Comparison of ENCODE assay signal across 16 cellular contexts in genomic region chr22:29351042-29351441, GRCh38. TPM values are rescaled to one million over a fixed set of nuclear protein-coding genes. Genes with fewer than 3 reads are reported as not detected.
DNase-seq lines count a peak whose midpoint lies in the region; ATAC-seq, FAIRE-seq and TF ChIP-seq lines count a peak whose summit lies in the region.
"Had no signal": no experiment of that assay in that cellular context is flagged by ENCODE, and none has a peak within 500 bp of the region (broad histone marks: within the 10 kb centered on the region; RNA-seq: fewer than 3 reads in every experiment).

No MANE protein-coding gene starts in this region.

- TF ChIP-seq EP300 in HepG2 (IDR thresholded peaks at IDR 0.05; ENCODE audit: low read depth in 2 of 2, low read length in 2 of 2) = no peak
- no peak for TF ChIP-seq EP300 in HepG2 (CRISPR knock-in tag; IDR thresholded peaks at IDR 0.05; ENCODE audit: borderline replicate concordance)

- TF ChIP-seq RAD21 in liver (IDR thresholded peaks at IDR 0.05) (peak in 1 of 2 donors; percentile 59), HepG2 (CRISPR knock-in tag; IDR thresholded peaks at IDR 0.05) (no peak)

- intact Hi-C loops in HepG2 (cut with micrococcal nuclease; ENCODE audit: unreplicated experiment) (no loop called here), lower lobe of right lung (cut with DNase I) (no loop called here)
- intact Hi-C loops in activated naive CD4-positive, alpha-beta T cell treated with anti-CD3 and anti-CD28 coated beads for 36 hours (cut with micrococcal nuclease) = no loop called here

- TF ChIP-seq CTCF in liver (IDR thresholded peaks at IDR 0.05; ENCODE audit: low read depth, low read length, missing input control) = no peak
- TF ChIP-seq CTCF in HepG2 (CRISPR knock-in tag; IDR thresholded peaks at IDR 0.05) = no peak
- no peak for TF ChIP-seq CTCF in lower lobe of right lung (IDR thresholded peaks at IDR 0.05)
- no peak for TF ChIP-seq CTCF in progenitor cell of endocrine pancreas (IDR thresholded peaks at IDR 0.05; ENCODE audit: unreplicated experiment)

- H3K9me3 ChIP-seq in liver (ENCODE audit: control insufficient read depth in 4 of 4, low read length in 3 of 4) = no peaks in the 10 kb centered on the region
- H3K9me3 ChIP-seq in HepG2 (ENCODE audit: low read length) = no peaks in the 10 kb centered on the region
- H3K9me3 ChIP-seq in lower lobe of right lung = no peaks in the 10 kb centered on the region

- no peaks in the 10 kb centered on the region for H3K4me1 Mint-ChIP-seq in progenitor cell of endocrine pancreas (ENCODE audit: low read depth)
- H3K4me1 Mint-ChIP-seq in activated naive CD4-positive, alpha-beta T cell treated with anti-CD3 and anti-CD28 coated beads for 36 hours (ENCODE audit: low read depth) = no peaks in the 10 kb centered on the region
- H3K4me1 Mint-ChIP-seq: CD14-positive monocyte, GM23338 had no signal

- CTCF ChIA-PET in HepG2 (lab: Yijun Ruan, JAX; ENCODE audit: low intra/inter-chr PET ratio, low total read pairs) = no interaction called here
- CTCF ChIA-PET in activated naive CD4-positive, alpha-beta T cell treated with anti-CD3 and anti-CD28 coated beads for 36 hours (lab: Charles Lee) = no interaction called here

- no peaks in the 10 kb centered on the region for H3K79me2 ChIP-seq in HepG2 (ENCODE audit: insufficient read depth, low read length)

- peaks cover 2 to 27% (median 14%) of the 10 kb centered on the region in 4 donors for H3K4me1 ChIP-seq in liver (ENCODE audit: control insufficient read depth in 4 of 4, insufficient read depth in 4 of 4, low read length in 3 of 4)
- H3K4me1 ChIP-seq in HepG2 (ENCODE audit: insufficient read depth, low read length) = no peaks in the 10 kb centered on the region; the same call in 1 of the 2 replicates
- no peaks in the 10 kb centered on the region for H3K4me1 ChIP-seq in lower lobe of right lung

- no peak for FAIRE-seq in HepG2 (lab: Jason Lieb, UNC)

- in situ Hi-C loops in HepG2 (cut with HindIII; ENCODE audit: extremely low pct_ligation_motif_present, low pct_unique_long_range_greater_than_20kb) = no loop called here

- DNase-seq in HepG2 (ENCODE audit: low spot score) = no peak
- peak; percentile 13 for DNase-seq in lower lobe of right lung
- DNase-seq in progenitor cell of endocrine pancreas (ENCODE audit: low spot score, unreplicated experiment) = no peak
- DNase-seq in SK-N-DZ (ENCODE audit: low spot score) = no peak
- no peak for DNase-seq in activated naive CD4-positive, alpha-beta T cell treated with anti-CD3 and anti-CD28 coated beads for 36 hours
- no peak for DNase-seq in anterior cingulate cortex (lab: John Stamatoyannopoulos, UW)
- DNase-seq: CD8-positive, alpha-beta T cell; DMS53; GF-D8; H7 had no signal

- peaks cover 14 to 62% (median 40%) of the 10 kb centered on the region in 4 donors for H3K36me3 ChIP-seq in liver (ENCODE audit: control insufficient read depth in 4 of 4, insufficient read depth in 3 of 4, low read depth in 1 of 4, low read length in 3 of 4)
- peaks cover 21 to 76% of the 10 kb centered on the region in 2 experiments for H3K36me3 ChIP-seq in HepG2 (replicated peaks in 1 of 2; ENCODE audit: control insufficient read depth in 1 of 2, insufficient read depth in 2 of 2, low read length in 2 of 2)
- H3K36me3 ChIP-seq in lower lobe of right lung = peaks cover 100% of the 10 kb centered on the region

- H3K4me3 ChIP-seq in liver (ENCODE audit: low read depth in 1 of 3, low read length in 3 of 3) = no peak overlapping the region
- H3K4me3 ChIP-seq in HepG2 (replicated peaks in 1 of 3; ENCODE audit: insufficient read depth in 1 of 3, low read depth in 2 of 3, low read length in 3 of 3) = no peak overlapping the region
- no peak overlapping the region for H3K4me3 ChIP-seq in lower lobe of right lung
- H3K4me3 ChIP-seq: GM23338 had no signal

- H3K27me3 ChIP-seq in liver (ENCODE audit: control insufficient read depth in 4 of 4, insufficient read depth in 4 of 4, low read length in 3 of 4) (no peaks in the 10 kb centered on the region), HepG2 (ENCODE audit: control insufficient read depth in 1 of 2, insufficient read depth in 2 of 2, low read length in 2 of 2) (no peaks in the 10 kb centered on the region), lower lobe of right lung (ENCODE audit: low read depth) (no peaks in the 10 kb centered on the region)

- no peak overlapping the region for H3K4me3 Mint-ChIP-seq in progenitor cell of endocrine pancreas (ENCODE audit: low read depth)
- no peak overlapping the region for H3K4me3 Mint-ChIP-seq in activated naive CD4-positive, alpha-beta T cell treated with anti-CD3 and anti-CD28 coated beads for 36 hours
- H3K4me3 Mint-ChIP-seq: CD14-positive monocyte; CD8-positive, alpha-beta T cell; GM23338 had no signal

- H3K9ac ChIP-seq in liver (ENCODE audit: low read depth in 1 of 2, low read length in 2 of 2) = no peak overlapping the region
- H3K9ac ChIP-seq in HepG2 (ENCODE audit: insufficient read depth, low read depth, low read length) = no peak overlapping the region

- ATAC-seq in HepG2 (no peak), lower lobe of right lung (no peak), GM19395 (IDR thresholded peaks at IDR 0.05; ENCODE audit: unreplicated experiment) (no peak)
- ATAC-seq: CD8-positive, alpha-beta T cell; GM23338 had no signal

- H3K27me3 Mint-ChIP-seq in progenitor cell of endocrine pancreas = no peaks in the 10 kb centered on the region
- H3K27me3 Mint-ChIP-seq in activated naive CD4-positive, alpha-beta T cell treated with anti-CD3 and anti-CD28 coated beads for 36 hours (ENCODE audit: low read depth) = no peaks in the 10 kb centered on the region

- no peak overlapping the region for H2AFZ ChIP-seq in HepG2 (ENCODE audit: low read length)
- H2AFZ ChIP-seq: GM23338 had no signal

- no peak for TF ChIP-seq POLR2A in HepG2 (IDR thresholded peaks at IDR 0.05; ENCODE audit: insufficient read depth in 1 of 2, low read depth in 2 of 2, low read length in 2 of 2)

- H3K9me3 Mint-ChIP-seq in progenitor cell of endocrine pancreas (ENCODE audit: low read depth) = no peaks in the 10 kb centered on the region
- no peaks in the 10 kb centered on the region for H3K9me3 Mint-ChIP-seq in activated naive CD4-positive, alpha-beta T cell treated with anti-CD3 and anti-CD28 coated beads for 36 hours
- H3K9me3 Mint-ChIP-seq: CD14-positive monocyte; CD8-positive, alpha-beta T cell; GM23338 had no signal

- peaks cover 17% of the 10 kb centered on the region for H3K36me3 Mint-ChIP-seq in progenitor cell of endocrine pancreas (ENCODE audit: insufficient read depth)
- H3K36me3 Mint-ChIP-seq in activated naive CD4-positive, alpha-beta T cell treated with anti-CD3 and anti-CD28 coated beads for 36 hours (ENCODE audit: low read depth) = peaks cover 31% of the 10 kb centered on the region

- no peaks in the 10 kb centered on the region for H4K20me1 ChIP-seq in HepG2 (ENCODE audit: insufficient read depth, low read length)

- H3K27ac ChIP-seq in liver (ENCODE audit: low read depth in 1 of 2, low read length in 2 of 2) (no peak overlapping the region), HepG2 (ENCODE audit: extremely low read length, insufficient read depth, low read length) (no peak overlapping the region), lower lobe of right lung (no peak overlapping the region)
- H3K27ac ChIP-seq: 22Rv1 had no signal

- no peak overlapping the region for H3K4me2 ChIP-seq in HepG2 (ENCODE audit: low read depth, low read length)
- H3K4me2 ChIP-seq: GM23338 had no signal

- no TSS peak for BruUV-seq in HepG2 (replicated peaks; lab: Mats Ljungman, UMichigan)

- POLR2A ChIA-PET in HepG2 (lab: Yijun Ruan, JAX) = no interaction called here

- peak overlapping the region; percentile 20 for H3K27ac Mint-ChIP-seq in progenitor cell of endocrine pancreas
- no peak overlapping the region for H3K27ac Mint-ChIP-seq in activated naive CD4-positive, alpha-beta T cell treated with anti-CD3 and anti-CD28 coated beads for 36 hours
- H3K27ac Mint-ChIP-seq: CD14-positive monocyte; CD8-positive, alpha-beta T cell; GM23338 had no signal

- 40% methylated on average over 6 of the region's 6 CpGs for WGBS in liver
- WGBS in HepG2 (ENCODE audit: low lambda C conversion rate) = 97% methylated on average over 6 of the region's 6 CpGs

RNA-seq across cellular contexts. Expression of gene RASL10A, which starts 35.5 kb away (rescaled TPM):
- total RNA-seq in liver (under 1 TPM; 0.75 to 0.79 TPM), HepG2 (2016; rRNA removed; fragmentation: Illumina TruSeq; extraction: Trizol) (0.22 TPM in 1 of 2 replicates, not detected in the other), lower lobe of right lung (0.83 TPM), progenitor cell of endocrine pancreas (0.31 and 1.2 TPM in 2 replicates)
- polyA plus RNA-seq in liver (under 1 TPM; 0.10 to 0.20 TPM), HepG2 (2011; rRNA removed) (0.05 and 0.08 TPM in 2 replicates)
- not detected in 2 replicates for total RNA-seq in HepG2 (2016; cell fraction: cytosol; rRNA removed; fragmentation: Illumina TruSeq; extraction: Trizol; ENCODE audit: low read depth)
- not detected in 2 replicates for total RNA-seq in HepG2 (2016; cell fraction: insoluble cytoplasmic fraction; rRNA removed; fragmentation: Illumina TruSeq; extraction: Trizol)
- total RNA-seq in HepG2 (2016; cell fraction: membrane; rRNA removed; fragmentation: Illumina TruSeq; extraction: Trizol) = not detected in 2 replicates
- not detected in 2 replicates for total RNA-seq in HepG2 (2016; cell fraction: nucleus; rRNA removed; fragmentation: Illumina TruSeq; extraction: Trizol)
- 0.08 and 0.17 TPM in 2 replicates for polyA plus RNA-seq in HepG2 (2011; cell fraction: cytosol; rRNA removed)
- 0.40 and 1.6 TPM in 2 replicates for polyA plus RNA-seq in HepG2 (2011; cell fraction: nucleus; rRNA removed)
- not detected in 2 replicates for polyA plus RNA-seq in HepG2 (2012)
- polyA plus RNA-seq in HepG2 (2016; cell fraction: cytosol; fragmentation: Illumina TruSeq; extraction: Trizol; ENCODE audit: low read depth) = not detected in 2 replicates
- polyA plus RNA-seq in HepG2 (2016; cell fraction: insoluble cytoplasmic fraction; fragmentation: Illumina TruSeq; extraction: Trizol; ENCODE audit: low read depth) = not detected in 2 replicates
- polyA plus RNA-seq in HepG2 (2016; cell fraction: membrane; fragmentation: Illumina TruSeq; extraction: Trizol; ENCODE audit: low read depth) = not detected in 2 replicates
- 1.5 TPM in 1 of 2 replicates, not detected in the other for polyA plus RNA-seq in HepG2 (2016; cell fraction: nucleus; fragmentation: Illumina TruSeq; extraction: Trizol; ENCODE audit: insufficient read depth, low read depth)
- polyA minus RNA-seq in HepG2 (2011; rRNA and poly(A)+ RNA removed; ENCODE audit: low replicate concordance) = 0.09 TPM in 1 of 2 replicates, not detected in the other
- polyA minus RNA-seq in HepG2 (2011; cell fraction: cytosol; rRNA and poly(A)+ RNA removed) = not detected in 2 replicates
- not detected in 2 replicates for polyA minus RNA-seq in HepG2 (2011; cell fraction: nucleus; rRNA and poly(A)+ RNA removed)
- polyA plus RNA-seq in SK-N-DZ (2014; cell fraction: cytosol; rRNA removed) = 1.0 TPM in 1 of 2 replicates, not detected in the other
- polyA plus RNA-seq in SK-N-DZ (2014; cell fraction: nucleus; rRNA removed) = 1.4 and 6.4 TPM in 2 replicates
- not detected for total RNA-seq in activated naive CD4-positive, alpha-beta T cell treated with anti-CD3 and anti-CD28 coated beads for 36 hours
- total RNA-seq: A673 had no signal

RNA-seq across cellular contexts. Expression of gene AP1B1, which starts 37.3 kb away (rescaled TPM):
- total RNA-seq in liver (10 to 100 TPM; 54.9 to 63.4 TPM), HepG2 (2016; rRNA removed; fragmentation: Illumina TruSeq; extraction: Trizol) (28.9 and 29.7 TPM in 2 replicates), lower lobe of right lung (70.3 TPM), progenitor cell of endocrine pancreas (59.6 and 60.3 TPM in 2 replicates)
- polyA plus RNA-seq in liver (10 to 100 TPM; 17.6 to 33.0 TPM), HepG2 (2011; rRNA removed) (26.0 and 26.6 TPM in 2 replicates)
- total RNA-seq in HepG2 (2016; cell fraction: cytosol; rRNA removed; fragmentation: Illumina TruSeq; extraction: Trizol; ENCODE audit: low read depth) = 5.7 and 5.9 TPM in 2 replicates
- 26.4 and 28.8 TPM in 2 replicates for total RNA-seq in HepG2 (2016; cell fraction: insoluble cytoplasmic fraction; rRNA removed; fragmentation: Illumina TruSeq; extraction: Trizol)
- total RNA-seq in HepG2 (2016; cell fraction: membrane; rRNA removed; fragmentation: Illumina TruSeq; extraction: Trizol) = 13.5 and 15.5 TPM in 2 replicates
- 18.1 and 19.1 TPM in 2 replicates for total RNA-seq in HepG2 (2016; cell fraction: nucleus; rRNA removed; fragmentation: Illumina TruSeq; extraction: Trizol)
- polyA plus RNA-seq in HepG2 (2011; cell fraction: cytosol; rRNA removed) = 16.8 and 22.0 TPM in 2 replicates
- 34.0 and 38.2 TPM in 2 replicates for polyA plus RNA-seq in HepG2 (2011; cell fraction: nucleus; rRNA removed)
- polyA plus RNA-seq in HepG2 (2012) = 20.3 and 22.7 TPM in 2 replicates
- polyA plus RNA-seq in HepG2 (2016; cell fraction: cytosol; fragmentation: Illumina TruSeq; extraction: Trizol; ENCODE audit: low read depth) = 4.3 and 4.6 TPM in 2 replicates
- 22.1 and 30.0 TPM in 2 replicates for polyA plus RNA-seq in HepG2 (2016; cell fraction: insoluble cytoplasmic fraction; fragmentation: Illumina TruSeq; extraction: Trizol; ENCODE audit: low read depth)
- polyA plus RNA-seq in HepG2 (2016; cell fraction: membrane; fragmentation: Illumina TruSeq; extraction: Trizol; ENCODE audit: low read depth) = 9.7 and 10.4 TPM in 2 replicates
- 30.2 and 32.6 TPM in 2 replicates for polyA plus RNA-seq in HepG2 (2016; cell fraction: nucleus; fragmentation: Illumina TruSeq; extraction: Trizol; ENCODE audit: insufficient read depth, low read depth)
- 92.9 and 98.5 TPM in 2 replicates for polyA minus RNA-seq in HepG2 (2011; rRNA and poly(A)+ RNA removed; ENCODE audit: low replicate concordance)
- polyA minus RNA-seq in HepG2 (2011; cell fraction: cytosol; rRNA and poly(A)+ RNA removed) = 32.7 and 33.4 TPM in 2 replicates
- polyA minus RNA-seq in HepG2 (2011; cell fraction: nucleus; rRNA and poly(A)+ RNA removed) = 19.2 and 21.4 TPM in 2 replicates
- polyA plus RNA-seq in SK-N-DZ (2014; cell fraction: cytosol; rRNA removed) = 37.4 and 45.3 TPM in 2 replicates
- 39.8 and 58.2 TPM in 2 replicates for polyA plus RNA-seq in SK-N-DZ (2014; cell fraction: nucleus; rRNA removed)
- total RNA-seq in activated naive CD4-positive, alpha-beta T cell treated with anti-CD3 and anti-CD28 coated beads for 36 hours = 10 to 100 TPM; 52.0 to 52.2 TPM

RNA-seq across cellular contexts. Expression of gene GAS2L1, which starts 44.6 kb away (rescaled TPM):
- total RNA-seq in liver (10 to 100 TPM in 1 of 2 donors, 1 to 10 TPM in 1; 6.6 to 11.4 TPM), HepG2 (2016; rRNA removed; fragmentation: Illumina TruSeq; extraction: Trizol) (2.6 and 3.3 TPM in 2 replicates), lower lobe of right lung (29.9 TPM), progenitor cell of endocrine pancreas (10.6 and 11.5 TPM in 2 replicates)
- polyA plus RNA-seq in liver (10 to 100 TPM in 1 of 2 donors, 1 to 10 TPM in 1; 4.0 to 11.2 TPM), HepG2 (2011; rRNA removed) (1.8 and 2.2 TPM in 2 replicates)
- total RNA-seq in HepG2 (2016; cell fraction: cytosol; rRNA removed; fragmentation: Illumina TruSeq; extraction: Trizol; ENCODE audit: low read depth) = 3.1 TPM in 2 replicates
- 1.9 and 3.4 TPM in 2 replicates for total RNA-seq in HepG2 (2016; cell fraction: insoluble cytoplasmic fraction; rRNA removed; fragmentation: Illumina TruSeq; extraction: Trizol)
- 6.6 and 6.7 TPM in 2 replicates for total RNA-seq in HepG2 (2016; cell fraction: membrane; rRNA removed; fragmentation: Illumina TruSeq; extraction: Trizol)
- 2.1 and 2.7 TPM in 2 replicates for total RNA-seq in HepG2 (2016; cell fraction: nucleus; rRNA removed; fragmentation: Illumina TruSeq; extraction: Trizol)
- 1.8 and 3.2 TPM in 2 replicates for polyA plus RNA-seq in HepG2 (2011; cell fraction: cytosol; rRNA removed)
- 6.0 and 8.0 TPM in 2 replicates for polyA plus RNA-seq in HepG2 (2011; cell fraction: nucleus; rRNA removed)
- 0.98 and 1.3 TPM in 2 replicates for polyA plus RNA-seq in HepG2 (2012)
- 4.1 and 4.7 TPM in 2 replicates for polyA plus RNA-seq in HepG2 (2016; cell fraction: cytosol; fragmentation: Illumina TruSeq; extraction: Trizol; ENCODE audit: low read depth)
- 3.4 and 4.4 TPM in 2 replicates for polyA plus RNA-seq in HepG2 (2016; cell fraction: insoluble cytoplasmic fraction; fragmentation: Illumina TruSeq; extraction: Trizol; ENCODE audit: low read depth)
- polyA plus RNA-seq in HepG2 (2016; cell fraction: membrane; fragmentation: Illumina TruSeq; extraction: Trizol; ENCODE audit: low read depth) = 7.9 and 8.8 TPM in 2 replicates
- 5.9 and 7.0 TPM in 2 replicates for polyA plus RNA-seq in HepG2 (2016; cell fraction: nucleus; fragmentation: Illumina TruSeq; extraction: Trizol; ENCODE audit: insufficient read depth, low read depth)
- polyA minus RNA-seq in HepG2 (2011; rRNA and poly(A)+ RNA removed; ENCODE audit: low replicate concordance) = 2.7 and 10.4 TPM in 2 replicates
- polyA minus RNA-seq in HepG2 (2011; cell fraction: cytosol; rRNA and poly(A)+ RNA removed) = 1.5 and 1.6 TPM in 2 replicates
- polyA minus RNA-seq in HepG2 (2011; cell fraction: nucleus; rRNA and poly(A)+ RNA removed) = 1.9 and 3.5 TPM in 2 replicates
- polyA plus RNA-seq in SK-N-DZ (2014; cell fraction: cytosol; rRNA removed) = 4.5 and 4.6 TPM in 2 replicates
- polyA plus RNA-seq in SK-N-DZ (2014; cell fraction: nucleus; rRNA removed) = 7.8 and 10.7 TPM in 2 replicates
- total RNA-seq in activated naive CD4-positive, alpha-beta T cell treated with anti-CD3 and anti-CD28 coated beads for 36 hours = under 1 TPM; 0.12 to 0.26 TPM
- total RNA-seq: CD8-positive, alpha-beta T cell had no signal
